ENCODE assay signal across 9 cellular contexts in the genomic region with DNA sequence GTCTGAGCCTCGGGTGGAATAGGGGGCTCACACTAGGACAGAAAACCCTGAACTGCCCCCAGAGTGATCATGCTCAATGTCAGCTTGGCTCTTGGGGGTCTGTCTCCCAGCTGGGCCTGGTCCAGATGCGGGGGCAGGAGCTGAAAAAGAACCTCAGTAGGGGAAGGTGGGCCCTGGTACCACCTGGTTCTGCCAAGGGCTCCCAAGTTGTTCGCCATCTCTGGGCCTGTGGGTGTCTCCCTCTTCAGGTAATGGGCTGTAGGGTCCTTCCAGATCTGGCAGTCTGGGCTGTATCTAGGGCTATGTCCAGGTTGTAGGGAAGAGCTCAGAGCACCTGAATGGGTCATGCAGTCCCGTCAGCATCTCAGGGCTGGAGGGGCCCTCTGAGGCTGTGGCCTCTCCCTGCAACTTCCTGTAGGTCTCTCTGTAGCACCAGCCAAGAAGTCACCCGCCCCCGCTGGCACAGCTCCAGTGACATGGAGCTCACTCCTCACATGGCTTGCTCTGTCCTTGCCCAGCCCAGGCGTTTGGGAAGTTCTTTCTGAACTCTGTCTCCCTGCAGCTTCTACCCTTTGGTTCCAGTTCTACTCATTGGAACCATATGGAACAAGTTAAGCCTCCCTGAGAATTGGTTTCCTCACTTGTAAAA. TPM values are rescaled to one million over a fixed set of nuclear protein-coding genes. Genes with fewer than 3 reads are reported as not detected.
DNase-seq lines count a peak whose midpoint lies in the region; ATAC-seq and TF ChIP-seq lines count a peak whose summit lies in the region.
"Had no signal": no experiment of that assay in that cellular context is flagged by ENCODE, and none has a peak within 500 bp of the region (broad histone marks: within the 10 kb centered on the region; RNA-seq: fewer than 3 reads in every experiment).

No MANE protein-coding gene starts in this region.

- H3K9me3 ChIP-seq in GM23248 (ENCODE audit: low read depth), result no peaks in the 10 kb centered on the region
- peaks cover 0 to 7% (median 0%) of the 10 kb centered on the region in 12 donors for H3K9me3 ChIP-seq in heart left ventricle

- H3K79me2 ChIP-seq in GM23248 (ENCODE audit: insufficient read depth), result no peaks in the 10 kb centered on the region

- ATAC-seq in heart left ventricle, result peak; percentile 70 to 92 (median 82)
- no peak for ATAC-seq in GM18498 (IDR thresholded peaks at IDR 0.05; ENCODE audit: unreplicated experiment)
- no peak for ATAC-seq in GM19455 (IDR thresholded peaks at IDR 0.05; ENCODE audit: unreplicated experiment)
- ATAC-seq: activated T-cell treated with anti-CD3 and anti-CD28 coated beads, Interleukin-2, amount 50 U/mL, for 72 hours had no signal

- no peaks in the 10 kb centered on the region for H3K36me3 Mint-ChIP-seq in type B pancreatic cell

- no peak overlapping the region for H3K4me3 Mint-ChIP-seq in type B pancreatic cell
- H3K4me3 Mint-ChIP-seq: activated T-cell treated with anti-CD3 and anti-CD28 coated beads, Interleukin-2, amount 50 U/mL, for 72 hours had no signal

- no peaks in the 10 kb centered on the region for H3F3A ChIP-seq in GM23248 (ENCODE audit: insufficient read depth)

- H3K4me1 ChIP-seq in GM23248 (ENCODE audit: insufficient read depth), result peaks cover 4% of the 10 kb centered on the region; the same call in 1 of the 2 replicates
- H3K4me1 ChIP-seq in heart left ventricle, result peaks cover 0 to 28% (median 20%) of the 10 kb centered on the region in 12 donors

- H3K27me3 Mint-ChIP-seq in type B pancreatic cell, result no peaks in the 10 kb centered on the region

- H3K4me1 Mint-ChIP-seq in type B pancreatic cell (ENCODE audit: unreplicated experiment), result peaks cover 10% of the 10 kb centered on the region

- no peaks in the 10 kb centered on the region for H4K20me1 ChIP-seq in GM23248 (ENCODE audit: insufficient read depth)

- intact Hi-C loops in heart left ventricle (cut with DNase I), result no loop called here

- no peak overlapping the region for H3K27ac Mint-ChIP-seq in type B pancreatic cell
- H3K27ac Mint-ChIP-seq: activated T-cell treated with anti-CD3 and anti-CD28 coated beads, Interleukin-2, amount 50 U/mL, for 72 hours had no signal

- peak overlapping the region; percentile 30; the same call in 1 of the 2 replicates for H2AFZ ChIP-seq in GM23248

- H3K27ac ChIP-seq in GM23248 (no peak overlapping the region), heart left ventricle (peak overlapping the region in 10 of 12 donors; percentile 16 to 78 (median 54))

- 48 to 52% methylated on average over 7 of the region's 7 CpGs for WGBS in GM23248 (ENCODE audit: low coverage in 1 of 2, low lambda C conversion rate in 2 of 2, missing lambda C conversion rate in 2 of 2), 2 experiments
- WGBS in heart left ventricle, 4 donors, result 42 to 48% (median 45%) methylated on average over 5 to 7 of the region's 7 CpGs

- H3K36me3 ChIP-seq in GM23248 (ENCODE audit: low read depth), result no peaks in the 10 kb centered on the region
- H3K36me3 ChIP-seq in heart left ventricle, result no peaks in the 10 kb centered on the region

- in situ Hi-C loops in GM23248 (cut with MboI), result no loop called here

- no peaks in the 10 kb centered on the region for H3K9me3 Mint-ChIP-seq in type B pancreatic cell
- H3K9me3 Mint-ChIP-seq: activated T-cell treated with anti-CD3 and anti-CD28 coated beads, Interleukin-2, amount 50 U/mL, for 72 hours had no signal

- TF ChIP-seq CTCF in heart left ventricle (IDR thresholded peaks at IDR 0.05) (peak in 1 of 12 donors; percentile 9), retinal pigment epithelial cell (conservative IDR thresholded peaks at IDR 0.05; ENCODE audit: low read depth, low read length) (peak; percentile 33), type B pancreatic cell (conservative IDR thresholded peaks at IDR 0.05) (no peak)

- H3K4me3 ChIP-seq in GM23248 (no peak overlapping the region), heart left ventricle (no peak overlapping the region), retinal pigment epithelial cell (ENCODE audit: low read length) (no peak overlapping the region)

- DNase-seq in GM23248 (peak; percentile 67), anterior cingulate cortex (lab: John Stamatoyannopoulos, UW) (peak in 52 of 58 donors; percentile 22 to 93 (median 70)), heart left ventricle (peak; percentile 81 to 89 (median 87)), retinal pigment epithelial cell (ENCODE audit: low read depth) (peak; percentile 54), type B pancreatic cell (ENCODE audit: extremely low spot score, unreplicated experiment) (no peak)
- no peak for DNase-seq in activated CD4-positive, alpha-beta T cell treated with anti-CD3 and anti-CD28 coated beads, Interleukin-2, amount 50 U/mL, for 48 hours
- DNase-seq: activated T-cell treated with anti-CD3 and anti-CD28 coated beads, Interleukin-2, amount 50 U/mL, for 72 hours had no signal

- H3K27me3 ChIP-seq in GM23248 (replicated peaks; ENCODE audit: insufficient read depth) (no peaks in the 10 kb centered on the region), heart left ventricle (no peaks in the 10 kb centered on the region)

- TF ChIP-seq POLR2A in heart left ventricle (IDR thresholded peaks at IDR 0.05), result no peak

- H3K4me2 ChIP-seq in GM23248 (ENCODE audit: unreplicated experiment), result no peak overlapping the region

- H3K9me2 ChIP-seq in GM23248 (ENCODE audit: insufficient read depth), result no peaks in the 10 kb centered on the region

- H3K9ac ChIP-seq in GM23248, result no peak overlapping the region

RNA-seq across cellular contexts. Expression of gene SOX10, which starts 33.0 kb away (rescaled TPM):
- not detected in 2 replicates for total RNA-seq in GM23248 (2014; rRNA removed; shearing (Covaris generic))
- polyA plus RNA-seq in GM23248 (2016; fragmentation: Nextera tagmentation; extraction: Ambion mirVana) (not detected in 2 replicates), heart left ventricle (1 to 10 TPM in 1 of 2 donors, under 1 TPM in 1; 0.82 to 1.8 TPM)
- total RNA-seq in heart left ventricle (1 to 10 TPM in 5 of 9 donors, under 1 TPM in 4; 0.43 to 7.6 (median 1.1) TPM), type B pancreatic cell (ENCODE audit: low replicate concordance) (0.29 and 5.9 TPM in 2 replicates)
- total RNA-seq: activated T-cell treated with anti-CD3 and anti-CD28 coated beads, Interleukin-2, amount 50 U/mL, for 72 hours had no signal

RNA-seq across cellular contexts. Expression of gene PICK1, which starts 39.8 kb away (rescaled TPM):
- 12.4 and 14.4 TPM in 2 replicates for total RNA-seq in GM23248 (2014; rRNA removed; shearing (Covaris generic))
- polyA plus RNA-seq in GM23248 (2016; fragmentation: Nextera tagmentation; extraction: Ambion mirVana) (8.1 and 8.4 TPM in 2 replicates), heart left ventricle (10 to 100 TPM; 26.5 to 41.5 TPM)
- total RNA-seq in heart left ventricle (10 to 100 TPM; 18.8 to 39.5 (median 22.2) TPM), type B pancreatic cell (ENCODE audit: low replicate concordance) (45.4 and 45.6 TPM in 2 replicates)

Comparison
In these comparisons a context has a peak if more than half of its experiments do, and no peak if none do; other contexts are left out.
1. DNase-seq: peak in GM23248 (single experiment), anterior cingulate cortex (52 of 58), heart left ventricle (5 of 5) and retinal pigment epithelial cell (single experiment); none in activated CD4-positive, alpha-beta T cell treated with anti-CD3 and anti-CD28 coated beads, Interleukin-2, amount 50 U/mL, for 48 hours (0 of 2) and type B pancreatic cell (single experiment).
2. ATAC-seq: peak in heart left ventricle (4 of 4); none in GM18498 (single experiment) and GM19455 (single experiment).